Comparison of ENCODE assay signal across 1 cellular context in the genomic region with DNA sequence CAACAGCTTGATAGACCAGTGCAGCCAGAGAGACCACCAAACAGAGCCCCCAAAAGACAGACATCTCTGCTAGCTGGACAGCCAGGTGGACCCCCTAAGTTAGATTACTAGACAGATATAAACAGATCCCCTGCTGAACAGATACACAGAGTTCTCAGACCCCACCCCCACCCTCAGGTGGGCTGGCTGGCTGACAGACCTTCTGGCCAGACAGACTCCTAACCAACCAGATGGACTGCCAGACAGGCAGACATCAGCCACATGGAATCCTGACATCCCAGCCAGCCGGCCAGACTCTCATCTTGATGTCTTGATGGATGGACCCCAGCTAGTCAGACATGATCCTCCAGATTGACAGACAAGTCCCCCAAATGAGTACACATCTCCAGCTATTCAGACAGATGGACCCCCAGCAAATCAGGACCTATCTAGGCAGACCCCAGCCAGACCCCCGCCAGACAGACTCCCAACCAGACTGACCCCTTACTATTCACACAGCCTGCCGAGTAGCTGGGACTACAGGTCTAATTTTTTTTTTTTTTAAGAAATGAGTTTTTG.
TF ChIP-seq lines count a peak whose summit lies in the region.

No MANE protein-coding gene starts in this region.

TF ChIP-seq in GM12878, 131 proteins besides CTCF, POLR2A, EP300 and RAD21:
- TF ChIP-seq MEF2A (IDR thresholded peaks at IDR 0.05; ENCODE audit: insufficient read depth, low read depth, low read length), result no peak
